Comparison of ENCODE assay signal across 9 cellular contexts in genomic region chr3:105354429-105354828, GRCh38. TPM values are rescaled to one million over a fixed set of nuclear protein-coding genes. Genes with fewer than 3 reads are reported as not detected.
A peak's percentile ranks its signal among the peaks of the same experiment; 100 is the strongest.
DNase-seq lines count a peak whose midpoint lies in the region; ATAC-seq, FAIRE-seq and TF ChIP-seq lines count a peak whose summit lies in the region.
"Had no signal": no experiment of that assay in that cellular context is flagged by ENCODE, and none has a peak within 500 bp of the region (broad histone marks: within the 10 kb centered on the region; RNA-seq: fewer than 3 reads in every experiment).

No MANE protein-coding gene starts in this region.

- no peak for TF ChIP-seq POLR2A in GM12892 (IDR thresholded peaks at IDR 0.05; ENCODE audit: low read depth, low read length)
- no peak for TF ChIP-seq POLR2A in H54 (IDR thresholded peaks at IDR 0.05; ENCODE audit: low read depth, low read length)

- DNase-seq in Calu3 (no peak), M059J (ENCODE audit: low read depth) (peak; percentile 84), endothelial cell (ENCODE audit: low spot score) (no peak), GM12892 (ENCODE audit: insufficient read length) (no peak), NCI-H1105 (lab: John Stamatoyannopoulos, UW) (no peak), H54 (ENCODE audit: insufficient read length, low spot score) (no peak)
- DNase-seq: Peyer's patch had no signal

- H3K36me3 Mint-ChIP-seq in Calu3 (ENCODE audit: insufficient read depth, unreplicated experiment) (no peaks in the 10 kb centered on the region), endothelial cell (ENCODE audit: low read depth, unreplicated experiment) (no peaks in the 10 kb centered on the region), nephron (ENCODE audit: low read depth) (no peaks in the 10 kb centered on the region)

- no peak for ATAC-seq in HG03139 (IDR thresholded peaks at IDR 0.05; ENCODE audit: unreplicated experiment)

- H3K4me1 Mint-ChIP-seq in Calu3 (ENCODE audit: low read depth, unreplicated experiment) (peaks cover 43% of the 10 kb centered on the region), endothelial cell (ENCODE audit: unreplicated experiment) (peaks cover 11% of the 10 kb centered on the region), nephron (peaks cover 31% of the 10 kb centered on the region)

- CTCF ChIA-PET in Calu3 (lab: Charles Lee), result no interaction called here

- H3K27ac Mint-ChIP-seq in Calu3 (ENCODE audit: unreplicated experiment) (peak overlapping the region; percentile 40), endothelial cell (ENCODE audit: unreplicated experiment) (peak overlapping the region; percentile 90), nephron (peak overlapping the region; percentile 78 to 87 (median 78))

- peak overlapping the region; percentile 64 for H3K4me3 Mint-ChIP-seq in Calu3 (ENCODE audit: low read depth, unreplicated experiment)
- peak overlapping the region; percentile 87 for H3K4me3 Mint-ChIP-seq in endothelial cell (ENCODE audit: unreplicated experiment)
- H3K4me3 Mint-ChIP-seq in nephron, result peak overlapping the region; percentile 77 to 84 (median 84)

- no TSS peak for BruUV-seq in Calu3 (replicated peaks; lab: Mats Ljungman, UMichigan)

- H3K9me3 Mint-ChIP-seq in Calu3 (ENCODE audit: low read depth, unreplicated experiment) (no peaks in the 10 kb centered on the region), endothelial cell (ENCODE audit: unreplicated experiment) (no peaks in the 10 kb centered on the region), nephron (no peaks in the 10 kb centered on the region)

- intact Hi-C loops in Calu3 (cut with micrococcal nuclease; ENCODE audit: unreplicated experiment), result no loop called here

- no peak for FAIRE-seq in GM12892 (lab: Jason Lieb, UNC)
- FAIRE-seq in H54 (lab: Jason Lieb, UNC), result no peak

- H3K27me3 Mint-ChIP-seq in Calu3 (ENCODE audit: unreplicated experiment), result no peaks in the 10 kb centered on the region
- H3K27me3 Mint-ChIP-seq in endothelial cell (ENCODE audit: unreplicated experiment), result no peaks in the 10 kb centered on the region
- peaks cover 6% of the 10 kb centered on the region for H3K27me3 Mint-ChIP-seq in nephron (ENCODE audit: low read depth)

- no peak for TF ChIP-seq CTCF in Calu3 (IDR thresholded peaks at IDR 0.05; ENCODE audit: unreplicated experiment)
- TF ChIP-seq CTCF in endothelial cell (IDR thresholded peaks at IDR 0.05; ENCODE audit: unreplicated experiment), result no peak
- no peak for TF ChIP-seq CTCF in nephron (IDR thresholded peaks at IDR 0.05; ENCODE audit: unreplicated experiment in 3 of 3)

RNA-seq across cellular contexts. Expression of gene ALCAM, which starts 12.3 kb away (rescaled TPM):
- total RNA-seq in Calu3 (2022) (146 and 166 TPM in 2 replicates), endothelial cell (ENCODE audit: unreplicated experiment) (14.0 TPM)
- 176 and 223 TPM in 2 replicates for total RNA-seq in M059J (2014; rRNA removed; shearing (Covaris generic))
- 29.3 TPM for polyA plus RNA-seq in GM12892 (2012; ENCODE audit: missing spikeins)

Comparison
In these comparisons a context has a peak if more than half of its experiments do, and no peak if none do; other contexts are left out.
1. H3K27ac Mint-ChIP-seq: peak in every context shown above with its lines; median percentile 90 in endothelial cell; 78 in nephron; 40 in Calu3.